In genomic region chr2:55428258-55428657, GRCh38 we compare ENCODE assay signal across 22 cellular contexts. TPM values are rescaled to one million over a fixed set of nuclear protein-coding genes. Genes with fewer than 3 reads are reported as not detected.
DNase-seq lines count a peak whose midpoint lies in the region; ATAC-seq, FAIRE-seq and TF ChIP-seq lines count a peak whose summit lies in the region.
"Had no signal": no experiment of that assay in that cellular context is flagged by ENCODE, and none has a peak within 500 bp of the region (broad histone marks: within the 10 kb centered on the region; RNA-seq: fewer than 3 reads in every experiment).

No MANE protein-coding gene starts in this region.

- no peak overlapping the region for H3K4me2 ChIP-seq in GM12878 (ENCODE audit: control insufficient read depth, insufficient read depth)

- H3K79me2 ChIP-seq in GM12878 (ENCODE audit: control insufficient read depth, insufficient read depth, low read length) = no peaks in the 10 kb centered on the region

- intact Hi-C loops in GM12878 (cut with micrococcal nuclease; ENCODE audit: unreplicated experiment) = no loop called here
- intact Hi-C loops in body of pancreas (cut with DNase I) = no loop called here

- H3K9me3 ChIP-seq in GM12878 (replicated peaks; ENCODE audit: control insufficient read depth, insufficient read depth, low read length) (no peaks in the 10 kb centered on the region), body of pancreas (no peaks in the 10 kb centered on the region)
- H3K9me3 ChIP-seq: Caco-2, HAP-1 had no signal

- TF ChIP-seq RAD21 in GM12878 (IDR thresholded peaks at IDR 0.05; ENCODE audit: insufficient read depth, low read depth, low read length) = no peak

- TF ChIP-seq CTCF in GM12878 (IDR thresholded peaks at IDR 0.05 in 2 of 3, conservative IDR thresholded peaks at IDR 0.05 in 1 of 3; ENCODE audit: control insufficient read depth in 2 of 3, extremely low read depth in 1 of 3, insufficient read depth in 1 of 3, low read depth in 3 of 3, low read length in 3 of 3) (no peak), foreskin keratinocyte (conservative IDR thresholded peaks at IDR 0.05) (no peak), body of pancreas (IDR thresholded peaks at IDR 0.05) (no peak)

- in situ Hi-C loops in GM12878 (cut with MboI) = no loop called here

- FAIRE-seq in GM12878 (lab: Jason Lieb, UNC) = no peak
- FAIRE-seq: A204.1, D721Med, GM19239 had no signal

- ATAC-seq in HG02885 (IDR thresholded peaks at IDR 0.05; ENCODE audit: poor library complexity, unreplicated experiment) (peak; percentile 51), GM12878 (no peak), foreskin keratinocyte (peak; percentile 52), body of pancreas (no peak)

- CTCF ChIA-PET in GM12878 (lab: Yijun Ruan, JAX) = no interaction called here

- BruUV-seq in GM12878 (replicated peaks; lab: Mats Ljungman, UMichigan) = no TSS peak

- H3K27me3 ChIP-seq in GM12878 (replicated peaks in 1 of 2; ENCODE audit: control insufficient read depth in 2 of 2, insufficient read depth in 2 of 2, low read length in 1 of 2) (no peaks in the 10 kb centered on the region), foreskin keratinocyte (no peaks in the 10 kb centered on the region), body of pancreas (no peaks in the 10 kb centered on the region)

- no peaks in the 10 kb centered on the region for H4K20me1 ChIP-seq in GM12878 (ENCODE audit: control insufficient read depth, insufficient read depth)

- H3K9ac ChIP-seq in GM12878 (ENCODE audit: control insufficient read depth, insufficient read depth, low read length) = no peak overlapping the region
- H3K9ac ChIP-seq: GM23248 had no signal

- WGBS in GM12878 (ENCODE audit: insufficient coverage, insufficient replicate concordance, low lambda C conversion rate, missing lambda C conversion rate) = 30% methylated on average over 3 of the region's 3 CpGs
- 79 to 81% methylated on average over 3 of the region's 3 CpGs for WGBS in body of pancreas, 2 donors

- TF ChIP-seq EP300 in GM12878 (IDR thresholded peaks at IDR 0.05; ENCODE audit: borderline replicate concordance in 1 of 2, control insufficient read depth in 1 of 2, low read depth in 2 of 2, low read length in 2 of 2) = no peak

- no peaks in the 10 kb centered on the region for H3K36me3 ChIP-seq in GM12878 (ENCODE audit: control insufficient read depth in 2 of 2, insufficient read depth in 2 of 2, low read length in 1 of 2)
- H3K36me3 ChIP-seq in body of pancreas (replicated peaks in 1 of 2; ENCODE audit: insufficient read depth in 1 of 2, low read depth in 2 of 2) = no peaks in the 10 kb centered on the region
- H3K36me3 ChIP-seq: HAP-1 had no signal

- SMC1A ChIA-PET in GM12878 (lab: Charles Lee; ENCODE audit: uncharacterized antibody, unreplicated experiment) = no interaction called here

- TF ChIP-seq POLR2A in GM12878 (IDR thresholded peaks at IDR 0.05; ENCODE audit: low read depth, low read length) (no peak), body of pancreas (IDR thresholded peaks at IDR 0.05) (no peak)

- RAD21 ChIA-PET in GM12878 (lab: Charles Lee; ENCODE audit: unreplicated experiment) = no interaction called here

- no peaks in the 10 kb centered on the region; the same call in none of the 2 replicates for H3K4me1 ChIP-seq in GM12878 (ENCODE audit: control insufficient read depth, insufficient read depth, low read length)
- peaks cover 7% of the 10 kb centered on the region for H3K4me1 ChIP-seq in foreskin keratinocyte
- no peaks in the 10 kb centered on the region for H3K4me1 ChIP-seq in body of pancreas
- H3K4me1 ChIP-seq: Caco-2, HAP-1 had no signal

- H3K4me3 ChIP-seq in GM12878 = no peak overlapping the region
- H3K4me3 ChIP-seq in body of pancreas = no peak overlapping the region
- H3K4me3 ChIP-seq: GM23248, HAP-1 had no signal

- POLR2A ChIA-PET in GM12878 (lab: Charles Lee) = no interaction called here

- H2AFZ ChIP-seq in GM12878 (ENCODE audit: control insufficient read depth, low read depth, low read length) = no peak overlapping the region
- H2AFZ ChIP-seq: GM23248 had no signal

- no peak overlapping the region for H3K27ac ChIP-seq in GM12878 (ENCODE audit: control insufficient read depth, insufficient read depth)
- H3K27ac ChIP-seq in foreskin keratinocyte = no peak overlapping the region
- H3K27ac ChIP-seq in body of pancreas = no peak overlapping the region
- H3K27ac ChIP-seq: C4-2B, GM23248, HL-60 had no signal

- DNase-seq in LoVo (ENCODE audit: low spot score) = peak; percentile 12
- no peak for DNase-seq in GM12878 (ENCODE audit: low read depth, low spot score)
- DNase-seq in foreskin keratinocyte = peak in 1 of 2 donors; percentile 26
- DNase-seq in ecto neural progenitor cell (ENCODE audit: low spot score) = no peak
- DNase-seq in NCI-H187 treated with DMSO at 0.1 percent for 48 hours (lab: John Stamatoyannopoulos, UW) = no peak
- DNase-seq in body of pancreas = no peak
- DNase-seq: ACHN; AML-193; Caco-2; CD4-positive, alpha-beta T cell; DMS79; GDM1; GM23248; IMR-90; KBM-7 had no signal

TF ChIP-seq in GM12878, 131 proteins besides CTCF, POLR2A, EP300 and RAD21:
- TF ChIP-seq JUNB (IDR thresholded peaks at IDR 0.05) = 0 out of 2 replicates have a peak, but pooled peaks have one; percentile 10
- no peak for TF ChIP-seq ZNF217 (IDR thresholded peaks at IDR 0.05)
- TF ChIP-seq NR2C2 (IDR thresholded peaks at IDR 0.05; ENCODE audit: borderline replicate concordance, control insufficient read depth, insufficient read length, low read depth) = no peak

RNA-seq across cellular contexts. Expression of gene CCDC88A, which starts 8.6 kb away (rescaled TPM):
- 108 and 111 TPM in 2 replicates for total RNA-seq in GM12878 (2013; cell fraction: nucleolus; rRNA removed)
- 45.9 and 57.3 TPM in 2 replicates for total RNA-seq in GM12878 (2014; rRNA removed)
- total RNA-seq in GM12878 (2014; rRNA removed; fragmentation: Illumina TruSeq; extraction: Trizol) = 71.6 and 74.9 TPM in 2 replicates
- total RNA-seq in GM12878 (2021) = 56.6 and 65.1 TPM in 2 replicates
- polyA plus RNA-seq in GM12878 (2011; ENCODE audit: low read depth) = 13.6 TPM
- 1.8 and 3.0 TPM in 2 replicates for polyA plus RNA-seq in GM12878 (2011; rRNA removed)
- 0.61 and 0.69 TPM in 2 replicates for polyA plus RNA-seq in GM12878 (2011; cell fraction: cytosol; rRNA removed)
- polyA plus RNA-seq in GM12878 (2011; cell fraction: nucleus; rRNA removed) = 1.9 and 2.4 TPM in 2 replicates
- polyA plus RNA-seq in GM12878 (2012) = 18.4 and 20.1 TPM in 2 replicates
- 57.0 and 76.9 TPM in 2 replicates for polyA plus RNA-seq in GM12878 (2014; fragmentation: Illumina TruSeq; extraction: Trizol)
- polyA plus RNA-seq in GM12878 (2014; fragmentation: Nextera tagmentation; extraction: Ambion mirVana) = 10 to 100 TPM; 27.7 to 30.2 TPM
- polyA plus RNA-seq in GM12878 (2014; rRNA removed) = 28.1 and 31.8 TPM in 2 replicates
- 10 to 100 TPM; 45.8 to 52.4 TPM for polyA plus RNA-seq in GM12878 (2016; fragmentation: Nextera tagmentation; extraction: Ambion mirVana)
- polyA minus RNA-seq in GM12878 (2011; rRNA and poly(A)+ RNA removed) = 2.1 and 3.9 TPM in 2 replicates
- 1.4 and 1.6 TPM in 2 replicates for polyA minus RNA-seq in GM12878 (2011; cell fraction: cytosol; rRNA and poly(A)+ RNA removed)
- polyA minus RNA-seq in GM12878 (2011; cell fraction: nucleus; rRNA and poly(A)+ RNA removed) = 2.1 and 4.2 TPM in 2 replicates
- 31.9 and 33.2 TPM in 2 replicates for total RNA-seq in foreskin keratinocyte
- polyA plus RNA-seq in foreskin keratinocyte = 9.7 and 9.9 TPM in 2 replicates
- total RNA-seq in body of pancreas = 10 to 100 TPM; 49.0 to 50.4 TPM

Comparison
In these comparisons a context has a peak if more than half of its experiments do, and no peak if none do; other contexts are left out.
1. ATAC-seq: peak in HG02885 (single experiment) and foreskin keratinocyte (single experiment); none in GM12878 (single experiment) and body of pancreas (single experiment).